8 cellular contexts compared by ENCODE assay signal in the genomic region with DNA sequence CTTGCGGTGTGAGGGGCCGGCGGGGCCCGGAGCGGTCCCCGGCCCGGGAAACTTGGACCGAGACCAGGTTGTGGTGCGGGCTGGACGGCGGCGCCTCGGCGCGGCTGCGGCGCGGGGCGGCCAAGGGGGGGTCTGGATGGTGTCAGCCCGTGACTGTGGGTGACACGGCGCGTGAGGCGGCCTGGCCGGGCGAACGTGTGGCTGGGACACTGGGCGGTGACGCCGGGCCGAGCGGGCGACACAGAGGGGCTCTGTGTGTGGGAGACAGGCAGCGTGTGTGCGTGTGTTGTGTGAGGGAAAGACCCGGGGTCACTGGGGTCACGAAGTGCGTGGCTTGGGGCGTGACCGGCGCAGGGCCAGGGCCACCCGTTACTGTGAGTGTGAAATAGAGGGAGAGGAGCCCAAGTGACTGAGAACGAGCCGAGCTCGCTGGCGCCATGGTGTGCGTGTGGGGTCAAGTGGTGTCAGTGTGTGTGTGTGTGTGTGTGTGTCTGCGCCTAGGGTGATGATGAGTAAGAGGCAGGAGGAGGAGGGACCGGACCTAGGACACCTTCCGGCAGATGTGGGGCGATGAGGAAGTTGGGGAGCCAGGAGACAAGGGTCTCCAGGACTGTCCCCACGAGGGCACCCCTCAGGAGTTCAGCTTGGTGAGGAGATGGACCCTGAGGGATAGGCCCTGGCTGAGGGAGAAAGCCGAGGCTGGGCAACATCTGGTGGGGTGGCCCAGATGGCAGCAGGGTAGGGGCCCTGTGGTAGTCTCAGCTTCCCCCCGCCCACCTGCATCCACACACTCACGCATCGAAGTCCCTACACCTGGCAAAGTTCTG. TPM values are rescaled to one million over a fixed set of nuclear protein-coding genes. Genes with fewer than 3 reads are reported as not detected.
DNase-seq lines count a peak whose midpoint lies in the region; ATAC-seq and TF ChIP-seq lines count a peak whose summit lies in the region.

No MANE protein-coding gene starts in this region.

- peaks cover 22% of the 10 kb centered on the region for H3K4me1 Mint-ChIP-seq in osteocyte (ENCODE audit: unreplicated experiment)

- in situ Hi-C loops in ACHN (cut with HindIII; ENCODE audit: low pct_ligation_motif_present, low pct_unique_long_range_greater_than_20kb, low sequenced_read_pairs): no loop called here

- peak; percentile 28 for ATAC-seq in GM18870 (IDR thresholded peaks at IDR 0.05; ENCODE audit: unreplicated experiment)
- ATAC-seq in HG03520 (IDR thresholded peaks at IDR 0.05; ENCODE audit: unreplicated experiment): peak; percentile 14

- H3K9me3 Mint-ChIP-seq in osteocyte (ENCODE audit: unreplicated experiment): no peaks in the 10 kb centered on the region

- intact Hi-C loops in thyroid gland (cut with DNase I): no loop called here

- peaks cover 15 to 26% of the 10 kb centered on the region in 2 donors for H3K4me1 ChIP-seq in thyroid gland

- H3K27me3 ChIP-seq in thyroid gland: no peaks in the 10 kb centered on the region

- peak overlapping the region in 2 of 3 donors; percentile 47 to 75 for H3K27ac ChIP-seq in thyroid gland

- peak overlapping the region; percentile 83 for H3K4me3 Mint-ChIP-seq in osteocyte (ENCODE audit: unreplicated experiment)

- H3K27me3 Mint-ChIP-seq in osteocyte (ENCODE audit: unreplicated experiment): no peaks in the 10 kb centered on the region

- H3K4me3 ChIP-seq in thyroid gland (replicated peaks in 1 of 3): peak overlapping the region; percentile 52 to 78 (median 54)

- DNase-seq in ACHN (peak; percentile 56), SIG-M5 treated with dmso at 0.1 percent for 504 hours (lab: John Stamatoyannopoulos, UW; ENCODE audit: unreplicated experiment) (peak; percentile 84), germinal center (ENCODE audit: low spot score) (peak; percentile 67), osteocyte (ENCODE audit: extremely low spot score, unreplicated experiment) (no peak), thyroid gland (peak; percentile 30 to 38)
- peak in 3 of 4 experiments; percentile 19 to 34 (median 30) for DNase-seq in activated naive CD4-positive, alpha-beta T cell (lab: John Stamatoyannopoulos, UW)

- no peaks in the 10 kb centered on the region for H3K9me3 ChIP-seq in thyroid gland

- H3K36me3 ChIP-seq in thyroid gland: no peaks in the 10 kb centered on the region

- no peak for TF ChIP-seq POLR2A in thyroid gland (IDR thresholded peaks at IDR 0.05)

- H3K27ac Mint-ChIP-seq in osteocyte (ENCODE audit: unreplicated experiment): peak overlapping the region; percentile 85

- 16 to 29% methylated on average over 20 to 29 of the region's 56 CpGs for WGBS in thyroid gland, 2 donors

- H3K36me3 Mint-ChIP-seq in osteocyte (ENCODE audit: unreplicated experiment): no peaks in the 10 kb centered on the region

- TF ChIP-seq CTCF in osteocyte (IDR thresholded peaks at IDR 0.05): no peak
- no peak for TF ChIP-seq CTCF in thyroid gland (IDR thresholded peaks at IDR 0.05)

RNA-seq across cellular contexts. Expression of a gene that starts 0.8 kb away (rescaled TPM):
- total RNA-seq in osteocyte (3.3 and 4.1 TPM in 2 replicates), thyroid gland (1 to 10 TPM; 1.6 to 3.5 (median 1.9) TPM)
